In genomic region chr5:71011194-71011792, GRCh38 we compare ENCODE assay signal across 1 cellular context.
TF ChIP-seq lines count a peak whose summit lies in the region.

No MANE protein-coding gene starts in this region.

TF ChIP-seq in HepG2, 621 proteins besides CTCF, POLR2A, EP300 and RAD21 (continued from another document and continues in another):
- no peak for TF ChIP-seq ZBTB40 (IDR thresholded peaks at IDR 0.05)
- TF ChIP-seq ZBTB40 (CRISPR knock-in tag; IDR thresholded peaks at IDR 0.05), result no peak
- no peak for TF ChIP-seq RBFOX2 (IDR thresholded peaks at IDR 0.05; ENCODE audit: low read depth, low read length)
- no peak for TF ChIP-seq RCOR2 (CRISPR knock-in tag; IDR thresholded peaks at IDR 0.05)
- TF ChIP-seq NFE2 (CRISPR knock-in tag; IDR thresholded peaks at IDR 0.05), result no peak
- no peak for TF ChIP-seq NFYC (CRISPR knock-in tag; IDR thresholded peaks at IDR 0.05)
- no peak for TF ChIP-seq ZNF678 (CRISPR knock-in tag; IDR thresholded peaks at IDR 0.05)
- TF ChIP-seq ZNF574 (CRISPR knock-in tag; IDR thresholded peaks at IDR 0.05), result no peak
- no peak for TF ChIP-seq SATB2 (CRISPR knock-in tag; IDR thresholded peaks at IDR 0.05)
- TF ChIP-seq PHF21A (CRISPR knock-in tag; IDR thresholded peaks at IDR 0.05), result no peak
- TF ChIP-seq ARNT2 (CRISPR knock-in tag; IDR thresholded peaks at IDR 0.05; ENCODE audit: low read depth), result no peak
- peak; percentile 78; the same call in 1 of the 2 replicates for TF ChIP-seq MEF2D (CRISPR knock-in tag; IDR thresholded peaks at IDR 0.05)
- TF ChIP-seq YEATS4 (CRISPR knock-in tag; IDR thresholded peaks at IDR 0.05; ENCODE audit: borderline replicate concordance), result no peak
- TF ChIP-seq ZNF776 (CRISPR knock-in tag; IDR thresholded peaks at IDR 0.05), result no peak
- TF ChIP-seq ZNF33A (CRISPR knock-in tag; IDR thresholded peaks at IDR 0.05; ENCODE audit: borderline replicate concordance), result no peak
- TF ChIP-seq, protein P1, sequence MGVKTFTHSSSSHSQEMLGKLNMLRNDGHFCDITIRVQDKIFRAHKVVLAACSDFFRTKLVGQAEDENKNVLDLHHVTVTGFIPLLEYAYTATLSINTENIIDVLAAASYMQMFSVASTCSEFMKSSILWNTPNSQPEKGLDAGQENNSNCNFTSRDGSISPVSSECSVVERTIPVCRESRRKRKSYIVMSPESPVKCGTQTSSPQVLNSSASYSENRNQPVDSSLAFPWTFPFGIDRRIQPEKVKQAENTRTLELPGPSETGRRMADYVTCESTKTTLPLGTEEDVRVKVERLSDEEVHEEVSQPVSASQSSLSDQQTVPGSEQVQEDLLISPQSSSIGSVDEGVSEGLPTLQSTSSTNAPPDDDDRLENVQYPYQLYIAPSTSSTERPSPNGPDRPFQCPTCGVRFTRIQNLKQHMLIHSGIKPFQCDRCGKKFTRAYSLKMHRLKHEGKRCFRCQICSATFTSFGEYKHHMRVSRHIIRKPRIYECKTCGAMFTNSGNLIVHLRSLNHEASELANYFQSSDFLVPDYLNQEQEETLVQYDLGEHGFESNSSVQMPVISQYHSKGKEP (CRISPR knock-in tag; IDR thresholded peaks at IDR 0.05), result no peak
- no peak for TF ChIP-seq SP4 (CRISPR knock-in tag; IDR thresholded peaks at IDR 0.05)
- TF ChIP-seq NCOA1 (CRISPR knock-in tag; IDR thresholded peaks at IDR 0.05), result no peak
- no peak for TF ChIP-seq TGIF2 (CRISPR knock-in tag; IDR thresholded peaks at IDR 0.05)
- TF ChIP-seq XRCC5 (optimal IDR thresholded peaks at IDR 0.05; ENCODE audit: low read length), result peak; percentile 40
- no peak for TF ChIP-seq CAMTA2 (CRISPR knock-in tag; IDR thresholded peaks at IDR 0.05; ENCODE audit: borderline replicate concordance)
- TF ChIP-seq ZNF263 (CRISPR knock-in tag; IDR thresholded peaks at IDR 0.05), result no peak
- no peak for TF ChIP-seq ZNF737 (CRISPR knock-in tag; IDR thresholded peaks at IDR 0.05; ENCODE audit: borderline replicate concordance)
- TF ChIP-seq ZSCAN12 (CRISPR knock-in tag; IDR thresholded peaks at IDR 0.05), result no peak
- no peak for TF ChIP-seq ISX (CRISPR knock-in tag; conservative IDR thresholded peaks at IDR 0.05)
- no peak for TF ChIP-seq ZNF335 (CRISPR knock-in tag; IDR thresholded peaks at IDR 0.05)
- TF ChIP-seq, protein P2, sequence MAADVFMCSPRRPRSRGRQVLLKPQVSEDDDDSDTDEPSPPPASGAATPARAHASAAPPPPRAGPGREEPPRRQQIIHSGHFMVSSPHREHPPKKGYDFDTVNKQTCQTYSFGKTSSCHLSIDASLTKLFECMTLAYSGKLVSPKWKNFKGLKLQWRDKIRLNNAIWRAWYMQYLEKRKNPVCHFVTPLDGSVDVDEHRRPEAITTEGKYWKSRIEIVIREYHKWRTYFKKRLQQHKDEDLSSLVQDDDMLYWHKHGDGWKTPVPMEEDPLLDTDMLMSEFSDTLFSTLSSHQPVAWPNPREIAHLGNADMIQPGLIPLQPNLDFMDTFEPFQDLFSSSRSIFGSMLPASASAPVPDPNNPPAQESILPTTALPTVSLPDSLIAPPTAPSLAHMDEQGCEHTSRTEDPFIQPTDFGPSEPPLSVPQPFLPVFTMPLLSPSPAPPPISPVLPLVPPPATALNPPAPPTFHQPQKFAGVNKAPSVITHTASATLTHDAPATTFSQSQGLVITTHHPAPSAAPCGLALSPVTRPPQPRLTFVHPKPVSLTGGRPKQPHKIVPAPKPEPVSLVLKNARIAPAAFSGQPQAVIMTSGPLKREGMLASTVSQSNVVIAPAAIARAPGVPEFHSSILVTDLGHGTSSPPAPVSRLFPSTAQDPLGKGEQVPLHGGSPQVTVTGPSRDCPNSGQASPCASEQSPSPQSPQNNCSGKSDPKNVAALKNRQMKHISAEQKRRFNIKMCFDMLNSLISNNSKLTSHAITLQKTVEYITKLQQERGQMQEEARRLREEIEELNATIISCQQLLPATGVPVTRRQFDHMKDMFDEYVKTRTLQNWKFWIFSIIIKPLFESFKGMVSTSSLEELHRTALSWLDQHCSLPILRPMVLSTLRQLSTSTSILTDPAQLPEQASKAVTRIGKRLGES (CRISPR knock-in tag; IDR thresholded peaks at IDR 0.05; ENCODE audit: borderline replicate concordance), result no peak
- no peak for TF ChIP-seq POGK (CRISPR knock-in tag; conservative IDR thresholded peaks at IDR 0.05)
- TF ChIP-seq, protein P3, sequence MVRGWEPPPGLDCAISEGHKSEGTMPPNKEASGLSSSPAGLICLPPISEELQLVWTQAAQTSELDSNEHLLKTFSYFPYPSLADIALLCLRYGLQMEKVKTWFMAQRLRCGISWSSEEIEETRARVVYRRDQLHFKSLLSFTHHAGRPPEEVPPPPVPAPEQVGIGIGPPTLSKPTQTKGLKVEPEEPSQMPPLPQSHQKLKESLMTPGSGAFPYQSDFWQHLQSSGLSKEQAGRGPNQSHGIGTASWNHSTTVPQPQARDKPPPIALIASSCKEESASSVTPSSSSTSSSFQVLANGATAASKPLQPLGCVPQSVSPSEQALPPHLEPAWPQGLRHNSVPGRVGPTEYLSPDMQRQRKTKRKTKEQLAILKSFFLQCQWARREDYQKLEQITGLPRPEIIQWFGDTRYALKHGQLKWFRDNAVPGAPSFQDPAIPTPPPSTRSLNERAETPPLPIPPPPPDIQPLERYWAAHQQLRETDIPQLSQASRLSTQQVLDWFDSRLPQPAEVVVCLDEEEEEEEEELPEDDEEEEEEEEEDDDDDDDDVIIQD (CRISPR knock-in tag; IDR thresholded peaks at IDR 0.05; ENCODE audit: low read depth), result no peak
- TF ChIP-seq ZNF124 (CRISPR knock-in tag; IDR thresholded peaks at IDR 0.05), result no peak
- TF ChIP-seq NAIF1 (CRISPR knock-in tag; IDR thresholded peaks at IDR 0.05; ENCODE audit: borderline replicate concordance), result no peak
- TF ChIP-seq ZSCAN29 (CRISPR knock-in tag; conservative IDR thresholded peaks at IDR 0.05), result no peak
- TF ChIP-seq NFE2L1 (CRISPR knock-in tag; IDR thresholded peaks at IDR 0.05; ENCODE audit: borderline replicate concordance), result no peak
- no peak for TF ChIP-seq NKX3-1 (CRISPR knock-in tag; IDR thresholded peaks at IDR 0.05)
- no peak for TF ChIP-seq YY1 (IDR thresholded peaks at IDR 0.05; ENCODE audit: insufficient read depth, insufficient replicate concordance, low read depth, low read length)
- TF ChIP-seq BORCS8-MEF2B (CRISPR knock-in tag; IDR thresholded peaks at IDR 0.05), result no peak
- TF ChIP-seq ZNF572 (CRISPR knock-in tag; IDR thresholded peaks at IDR 0.05), result no peak
- TF ChIP-seq TCF7L2 (IDR thresholded peaks at IDR 0.05; ENCODE audit: low read depth, low read length), result no peak
- no peak for TF ChIP-seq THYN1 (CRISPR knock-in tag; IDR thresholded peaks at IDR 0.05; ENCODE audit: borderline replicate concordance, low read depth)
- TF ChIP-seq ZFP1 (CRISPR knock-in tag; IDR thresholded peaks at IDR 0.05), result no peak
- TF ChIP-seq SMARCC2 (IDR thresholded peaks at IDR 0.05), result no peak
- no peak for TF ChIP-seq HNRNPLL (IDR thresholded peaks at IDR 0.05; ENCODE audit: low read depth, low read length, poor library complexity, severe bottlenecking)
- no peak for TF ChIP-seq RFX1 (IDR thresholded peaks at IDR 0.05)
- TF ChIP-seq ZNF264 (CRISPR knock-in tag; IDR thresholded peaks at IDR 0.05), result no peak
- no peak for TF ChIP-seq ZNF207 (IDR thresholded peaks at IDR 0.05; ENCODE audit: borderline replicate concordance)
- TF ChIP-seq PHB2 (IDR thresholded peaks at IDR 0.05; ENCODE audit: partially characterized antibody), result no peak
- no peak for TF ChIP-seq GRHL1 (CRISPR knock-in tag; conservative IDR thresholded peaks at IDR 0.05)
- no peak for TF ChIP-seq FOSL1 (CRISPR knock-in tag; IDR thresholded peaks at IDR 0.05; ENCODE audit: borderline replicate concordance)
